In the genomic region with DNA sequence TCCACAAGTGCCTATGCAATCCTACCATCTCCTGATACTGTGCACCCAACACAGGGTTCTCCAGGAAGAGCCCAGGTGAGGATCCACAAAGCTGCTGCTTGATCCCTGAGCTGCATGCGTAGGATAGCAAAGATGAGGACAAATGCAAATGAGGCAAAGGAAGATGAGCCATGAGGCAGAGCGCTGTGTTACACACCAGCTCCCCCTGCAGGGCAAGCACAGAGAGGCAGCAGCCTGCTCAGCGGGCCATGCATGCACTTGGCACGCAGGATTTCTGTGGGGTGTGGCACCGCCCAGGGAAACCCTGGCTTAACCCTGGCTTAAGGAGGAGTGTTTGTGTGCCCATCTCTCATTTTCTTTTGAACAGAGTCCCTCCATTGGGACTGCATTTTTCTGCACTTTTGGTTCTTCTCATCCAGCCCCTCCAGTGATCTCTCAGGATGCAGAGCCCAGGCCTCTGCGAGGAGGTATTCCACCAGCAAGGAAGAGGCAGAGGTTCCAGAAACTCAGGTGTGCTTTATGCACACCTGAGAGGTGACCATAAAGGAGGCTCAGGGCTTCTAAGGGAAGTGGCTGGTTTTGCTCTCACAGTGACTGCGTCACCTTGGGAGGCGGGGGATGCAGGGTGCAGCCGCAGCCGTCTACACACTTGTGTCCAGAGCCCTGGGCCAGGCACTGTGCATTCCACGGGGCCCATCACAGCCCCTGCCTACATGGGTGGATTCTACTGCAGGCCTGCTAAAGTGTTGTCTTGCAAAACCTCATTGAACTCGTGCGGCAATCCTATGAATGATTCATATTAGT, we compare ENCODE assay signal across 7 cellular contexts.
A peak's percentile ranks its signal among the peaks of the same experiment; 100 is the strongest.
DNase-seq lines count a peak whose midpoint lies in the region; ATAC-seq and TF ChIP-seq lines count a peak whose summit lies in the region.

No MANE protein-coding gene starts in this region.

- H3K4me3 ChIP-seq in SK-N-SH (ENCODE audit: low read depth in 2 of 2, low read length in 1 of 2) (no peak overlapping the region), astrocyte of the cerebellum (ENCODE audit: low read depth, low read length) (no peak overlapping the region)

- H3K27ac Mint-ChIP-seq in immature natural killer cell, result no peak overlapping the region

- no peak overlapping the region for H3K27ac ChIP-seq in SK-N-SH (ENCODE audit: low read depth in 2 of 2, low read length in 1 of 2)

- no peaks in the 10 kb centered on the region for H4K20me1 ChIP-seq in SK-N-SH (ENCODE audit: insufficient read depth)

- no peaks in the 10 kb centered on the region for H3K36me3 Mint-ChIP-seq in immature natural killer cell

- POLR2A ChIA-PET in SK-N-SH (lab: Yijun Ruan, JAX), result no interaction called here

- peak; percentile 83 for TF ChIP-seq RAD21 in SK-N-SH (IDR thresholded peaks at IDR 0.05; ENCODE audit: low read length)

- H3K9me2 ChIP-seq in SK-N-SH, result no peaks in the 10 kb centered on the region

- no peak overlapping the region for H3K4me2 ChIP-seq in SK-N-SH

- H3K4me1 ChIP-seq in SK-N-SH (ENCODE audit: control insufficient read depth in 1 of 2, insufficient read depth in 2 of 2, low read depth in 1 of 2, low read length in 1 of 2), result no peaks in the 10 kb centered on the region

- no peaks in the 10 kb centered on the region for H3K9me3 ChIP-seq in SK-N-SH

- no peaks in the 10 kb centered on the region for H3K4me1 Mint-ChIP-seq in immature natural killer cell

- peaks cover 0 to 3% (median 0%) of the 10 kb centered on the region in 6 donors for H3K9me3 Mint-ChIP-seq in immature natural killer cell

- no peaks in the 10 kb centered on the region for H3K79me2 ChIP-seq in SK-N-SH (ENCODE audit: insufficient read depth)

- H3K27me3 ChIP-seq in SK-N-SH (ENCODE audit: insufficient read depth), result no peaks in the 10 kb centered on the region

- in situ Hi-C loops in astrocyte of the cerebellum (cut with HindIII; ENCODE audit: low sequenced_read_pairs), result no loop called here

- no peak for TF ChIP-seq EP300 in SK-N-SH (IDR thresholded peaks at IDR 0.05; ENCODE audit: borderline replicate concordance in 1 of 2, low read depth in 1 of 2, low read length in 1 of 2)

- DNase-seq in HPDE6-E6E7 (ENCODE audit: extremely low spot score) (peak; percentile 61), SK-N-SH (peak; percentile 63), astrocyte of the cerebellum (ENCODE audit: low read depth) (peak; percentile 23), immature natural killer cell (peak; percentile 13 to 31 (median 13))
- peak; percentile 9 for DNase-seq in stimulated activated CD4-positive, alpha-beta T cell treated with anti-CD3 and anti-CD28 coated beads, Interleukin-2, amount 100 ng/mL, for 4 hours (ENCODE audit: low read depth)

- H3K27me3 Mint-ChIP-seq in immature natural killer cell (ENCODE audit: low read depth in 3 of 3), result peaks cover 0 to 2% (median 0%) of the 10 kb centered on the region in 3 donors

- CTCF ChIA-PET in SK-N-SH (lab: Yijun Ruan, JAX), result interaction anchor here (0.6 to 8.1 kb wide), 19 partner anchors 9 to 509 kb away, joined by 3 to 131 read pairs (median 4); no protein-coding TSS in a partner anchor

- WGBS in SK-N-SH (ENCODE audit: low lambda C conversion rate), result 47% methylated on average over 8 of the region's 13 CpGs

- H3K36me3 ChIP-seq in SK-N-SH (replicated peaks in 1 of 2; ENCODE audit: control insufficient read depth in 1 of 2, insufficient read depth in 2 of 2, low read length in 1 of 2), result no peaks in the 10 kb centered on the region

- no peak overlapping the region for H3K9ac ChIP-seq in SK-N-SH

- no peaks in the 10 kb centered on the region for H3F3A ChIP-seq in SK-N-SH (replicated peaks; ENCODE audit: insufficient read depth)

- no peak for ATAC-seq in GM21529 (IDR thresholded peaks at IDR 0.05; ENCODE audit: unreplicated experiment)

- H3K4me3 Mint-ChIP-seq in immature natural killer cell, result no peak overlapping the region

- H2AFZ ChIP-seq in SK-N-SH (ENCODE audit: low read depth), result no peak overlapping the region

- TF ChIP-seq CTCF in GM12873 (IDR thresholded peaks at IDR 0.05; ENCODE audit: insufficient read depth, low read depth, low read length, missing control alignments) (peak; percentile 81), SK-N-SH (IDR thresholded peaks at IDR 0.05) (peak; percentile 40), astrocyte of the cerebellum (IDR thresholded peaks at IDR 0.05; ENCODE audit: low read depth, low read length, missing control alignments) (peak; percentile 88)

TF ChIP-seq in SK-N-SH, 30 proteins besides CTCF, POLR2A, EP300 and RAD21:
- TF ChIP-seq EZH2phosphoT487 (IDR thresholded peaks at IDR 0.05; ENCODE audit: borderline replicate concordance, low read depth) (no peak), NRF1 (IDR thresholded peaks at IDR 0.05; ENCODE audit: low read depth, low read length) (no peak), YY1 (IDR thresholded peaks at IDR 0.05; ENCODE audit: low read depth) (no peak), SMC3 (IDR thresholded peaks at IDR 0.05; ENCODE audit: low read depth, low read length) (peak; percentile 54; the same call in 1 of the 2 replicates)

Comparison
In these comparisons a context has a peak if more than half of its experiments do, and no peak if none do; other contexts are left out.
1. DNase-seq: peak in every context shown above with its lines; median percentile 63 in SK-N-SH; 61 in HPDE6-E6E7; 23 in astrocyte of the cerebellum; 13 in immature natural killer cell; 9 in stimulated activated CD4-positive, alpha-beta T cell treated with anti-CD3 and anti-CD28 coated beads, Interleukin-2, amount 100 ng/mL, for 4 hours.